Comparison of ENCODE assay signal across 23 cellular contexts in the genomic region with DNA sequence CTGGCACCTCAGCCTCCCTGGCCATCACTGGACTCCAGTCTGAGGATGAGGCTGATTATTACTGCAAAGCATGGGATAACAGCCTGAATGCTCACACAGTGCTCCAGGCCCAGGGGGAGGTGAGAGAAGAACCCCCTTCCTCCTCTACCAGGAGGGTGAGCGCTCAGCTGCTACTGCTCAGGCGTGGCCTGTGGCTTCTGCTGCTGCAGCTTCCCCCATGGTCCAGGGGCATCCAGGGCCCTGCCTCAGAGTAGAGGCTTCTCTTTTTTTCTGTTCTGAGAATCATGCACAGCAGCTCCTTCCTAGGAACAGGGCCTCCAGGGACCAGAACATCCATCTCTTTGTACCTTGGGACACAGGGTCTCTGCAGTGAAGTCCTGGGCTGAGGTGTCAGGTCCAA.
"Had no signal": no experiment of that assay in that cellular context is flagged by ENCODE, and none has a peak within 500 bp of the region (broad histone marks: within the 10 kb centered on the region; RNA-seq: fewer than 3 reads in every experiment).

No MANE protein-coding gene starts in this region.

- ATAC-seq: activated CD4-positive, alpha-beta T cell treated with anti-CD3 and anti-CD28 coated beads for 36 hours; activated CD8-positive, alpha-beta T cell treated with anti-CD3 and anti-CD28 coated beads for 36 hours; Panc1; Right ventricle myocardium inferior; T-cell had no signal

- H3K36me3 ChIP-seq: adrenal gland had no signal

- H3K4me3 Mint-ChIP-seq: activated CD4-positive, alpha-beta T cell treated with anti-CD3 and anti-CD28 coated beads for 36 hours; activated CD8-positive, alpha-beta T cell treated with anti-CD3 and anti-CD28 coated beads for 36 hours; activated naive CD8-positive, alpha-beta T cell treated with anti-CD3 and anti-CD28 coated beads, Interleukin-2, amount 10 ng/mL, durations not matched to agents 7 days and 5 days; T-cell had no signal

- H3K4me1 ChIP-seq: adrenal gland had no signal

- H3K36me3 Mint-ChIP-seq: activated naive CD8-positive, alpha-beta T cell treated with anti-CD3 and anti-CD28 coated beads, Interleukin-2, amount 10 ng/mL, durations not matched to agents 7 days and 5 days; T-cell had no signal

- H3K27ac ChIP-seq: adrenal gland, SK-N-MC, VCaP had no signal

- DNase-seq: activated CD4-positive, alpha-beta T cell treated with anti-CD3 and anti-CD28 coated beads for 36 hours; activated CD4-positive, alpha-beta T cell treated with anti-CD3 and anti-CD28 coated beads, Interleukin-2, amount 50 U/mL, for 1 hour; activated CD8-positive, alpha-beta memory T cell treated with anti-CD3 and anti-CD28 coated beads, Interleukin-2, amount 50 U/mL, for 4 hours; activated CD8-positive, alpha-beta T cell treated with anti-CD3 and anti-CD28 coated beads for 36 hours; activated naive CD4-positive, alpha-beta T cell treated with anti-CD3 and anti-CD28 coated beads, Interleukin-2, amount 50 U/mL, for 16 hours; activated naive CD8-positive, alpha-beta T cell treated with anti-CD3 and anti-CD28 coated beads, Interleukin-2, amount 10 ng/mL, durations not matched to agents 7 days and 5 days; adrenal gland; anterior cingulate cortex; cerebellar nuclear complex; NCI-H1048; NCI-H1417; NCI-H1930; NCI-H2171; NCI-H2227 treated with DMSO at 0.1 percent for 48 hours; NCI-H526; NCI-H82; OCI-M1; RPMI8226; T-cell had no signal

- H3K27ac Mint-ChIP-seq: activated CD4-positive, alpha-beta T cell treated with anti-CD3 and anti-CD28 coated beads for 36 hours; activated CD8-positive, alpha-beta T cell treated with anti-CD3 and anti-CD28 coated beads for 36 hours; T-cell had no signal

- H3K9me3 ChIP-seq: adrenal gland had no signal

- H3K4me3 ChIP-seq: adrenal gland, SK-N-MC had no signal
